10 cellular contexts compared by ENCODE assay signal in genomic region chr19:10748924-10749434, GRCh38. TPM values are rescaled to one million over a fixed set of nuclear protein-coding genes. Genes with fewer than 3 reads are reported as not detected.
DNase-seq lines count a peak whose midpoint lies in the region; ATAC-seq and TF ChIP-seq lines count a peak whose summit lies in the region.
"Had no signal": no experiment of that assay in that cellular context is flagged by ENCODE, and none has a peak within 500 bp of the region (broad histone marks: within the 10 kb centered on the region; RNA-seq: fewer than 3 reads in every experiment).

No MANE protein-coding gene starts in this region.

- H3K27me3 Mint-ChIP-seq in effector memory CD8-positive, alpha-beta T cell, result no peaks in the 10 kb centered on the region
- H3K27me3 Mint-ChIP-seq in naive thymus-derived CD8-positive, alpha-beta T cell, result no peaks in the 10 kb centered on the region

- intact Hi-C loops in PC-3 (cut with micrococcal nuclease) (no loop called here), OCI-LY7 (cut with micrococcal nuclease; ENCODE audit: unreplicated experiment) (no loop called here)

- peaks cover 91% of the 10 kb centered on the region for H3K79me2 ChIP-seq in PC-3 (ENCODE audit: low read length)
- H3K79me2 ChIP-seq in OCI-LY7 (ENCODE audit: insufficient read depth, low read depth, low read length), result peaks cover 36% of the 10 kb centered on the region

- POLR2A ChIA-PET in PC-3 (lab: Charles Lee; ENCODE audit: unreplicated experiment) (no interaction called here), OCI-LY7 (lab: Charles Lee) (no interaction called here)
- POLR2A ChIA-PET in naive thymus-derived CD8-positive, alpha-beta T cell (lab: Charles Lee), result interaction anchor here (0.5 to 0.7 kb wide), 4 partner anchors 17 to 381 kb away, joined by 3 to 6 read pairs (median 4); no protein-coding TSS in a partner anchor

- no TSS peak for BruUV-seq in PC-3 (replicated peaks; lab: Mats Ljungman, UMichigan)
- no TSS peak for BruUV-seq in OCI-LY7 (replicated peaks; lab: Mats Ljungman, UMichigan)

- no peaks in the 10 kb centered on the region for H3K27me3 ChIP-seq in PC-3 (ENCODE audit: low read length)

- peak overlapping the region; percentile 52 for H3K27ac ChIP-seq in PC-3 (ENCODE audit: low read length)
- H3K27ac ChIP-seq in OCI-LY7 (ENCODE audit: low read depth, low read length, poor library complexity, severe bottlenecking), result no peak overlapping the region
- H3K27ac ChIP-seq: SK-N-MC had no signal

- H2AFZ ChIP-seq in PC-3 (ENCODE audit: low read length), result peak overlapping the region; percentile 37; the same call in 1 of the 2 replicates
- no peak overlapping the region for H2AFZ ChIP-seq in OCI-LY7 (ENCODE audit: low read length)

- no peaks in the 10 kb centered on the region for H3K9me3 Mint-ChIP-seq in effector memory CD8-positive, alpha-beta T cell
- H3K9me3 Mint-ChIP-seq in naive thymus-derived CD8-positive, alpha-beta T cell, result no peaks in the 10 kb centered on the region
- H3K9me3 Mint-ChIP-seq: nephron had no signal

- H3K9ac ChIP-seq in PC-3 (ENCODE audit: low read length), result 0 out of 2 replicates have a peak overlapping the region, but pooled peaks have one; percentile 5

- peak overlapping the region; percentile 40 to 41 for H3K4me3 Mint-ChIP-seq in effector memory CD8-positive, alpha-beta T cell
- H3K4me3 Mint-ChIP-seq in naive thymus-derived CD8-positive, alpha-beta T cell, result no peak overlapping the region
- H3K4me3 Mint-ChIP-seq: nephron had no signal

- ATAC-seq in PC-3 (peak; percentile 87), HG03457 (IDR thresholded peaks at IDR 0.05; ENCODE audit: unreplicated experiment) (no peak)
- ATAC-seq in effector memory CD8-positive, alpha-beta T cell (replicated peaks), result no peak
- no peak for ATAC-seq in naive thymus-derived CD8-positive, alpha-beta T cell

- DNase-seq in NCI-H1694 (lab: John Stamatoyannopoulos, UW) (peak; percentile 27), NCI-H1694 treated with DMSO at 0.1 percent for 48 hours (lab: John Stamatoyannopoulos, UW) (no peak), PC-3 (peak; percentile 90), middle frontal gyrus (ENCODE audit: extremely low spot score, low spot score) (no peak), OCI-LY7 (ENCODE audit: low spot score) (no peak)
- no peak for DNase-seq in effector memory CD8-positive, alpha-beta T cell
- DNase-seq in naive thymus-derived CD8-positive, alpha-beta T cell, result peak in 1 of 10 donors; percentile 49

- H3K4me3 ChIP-seq in PC-3 (ENCODE audit: low read length) (no peak overlapping the region; the same call in 1 of the 2 replicates), OCI-LY7 (ENCODE audit: low read depth, low read length, poor library complexity, severe bottlenecking) (no peak overlapping the region)
- H3K4me3 ChIP-seq: SK-N-MC had no signal

- peak overlapping the region; percentile 93 to 94 for H3K27ac Mint-ChIP-seq in effector memory CD8-positive, alpha-beta T cell
- H3K27ac Mint-ChIP-seq in naive thymus-derived CD8-positive, alpha-beta T cell, result peak overlapping the region; percentile 83 to 97 (median 86)

- H3K4me1 ChIP-seq in PC-3 (ENCODE audit: insufficient read depth, low read length) (peaks cover 29% of the 10 kb centered on the region), OCI-LY7 (ENCODE audit: insufficient read depth, low read length, poor library complexity, severe bottlenecking) (peaks cover 8% of the 10 kb centered on the region)

- H3K9me2 ChIP-seq in PC-3 (replicated peaks; ENCODE audit: low read length), result no peaks in the 10 kb centered on the region
- H3K9me2 ChIP-seq in OCI-LY7 (ENCODE audit: insufficient read depth, low read length), result no peaks in the 10 kb centered on the region

- H3K9me3 ChIP-seq in PC-3 (ENCODE audit: low read length), result no peaks in the 10 kb centered on the region
- H3K9me3 ChIP-seq in OCI-LY7 (ENCODE audit: low read length), result no peaks in the 10 kb centered on the region

- H3K4me2 ChIP-seq in PC-3 (ENCODE audit: low read length) (peak overlapping the region; percentile 65), OCI-LY7 (ENCODE audit: low read length) (no peak overlapping the region)

- H3K36me3 ChIP-seq in PC-3 (ENCODE audit: low read depth, low read length), result no peaks in the 10 kb centered on the region
- H3K36me3 ChIP-seq in OCI-LY7 (ENCODE audit: insufficient read depth, low read length), result no peaks in the 10 kb centered on the region

- no peaks in the 10 kb centered on the region for H3F3A ChIP-seq in PC-3 (ENCODE audit: low read length, unreplicated experiment)

- CTCF ChIA-PET in PC-3 (lab: Charles Lee) (no interaction called here), OCI-LY7 (lab: Charles Lee; ENCODE audit: unreplicated experiment) (no interaction called here)

- peaks cover 51 to 61% of the 10 kb centered on the region in 2 donors for H3K4me1 Mint-ChIP-seq in effector memory CD8-positive, alpha-beta T cell (ENCODE audit: low read depth in 2 of 2)
- peaks cover 26 to 93% (median 77%) of the 10 kb centered on the region in 4 donors for H3K4me1 Mint-ChIP-seq in naive thymus-derived CD8-positive, alpha-beta T cell

- peaks cover 31% of the 10 kb centered on the region for H3K36me3 Mint-ChIP-seq in effector memory CD8-positive, alpha-beta T cell (ENCODE audit: insufficient read depth)
- H3K36me3 Mint-ChIP-seq in naive thymus-derived CD8-positive, alpha-beta T cell, result no peaks in the 10 kb centered on the region

- H4K20me1 ChIP-seq in PC-3 (ENCODE audit: low read length) (peaks cover 21% of the 10 kb centered on the region), OCI-LY7 (ENCODE audit: insufficient read depth, low read length) (0 out of 2 replicates have a peak, but pooled peaks cover 5% of the 10 kb centered on the region)

- TF ChIP-seq CTCF in PC-3 (conservative IDR thresholded peaks at IDR 0.05; ENCODE audit: low read depth, low read length), result no peak
- no peak for TF ChIP-seq CTCF in OCI-LY7 (conservative IDR thresholded peaks at IDR 0.05; ENCODE audit: low read length)

RNA-seq across cellular contexts. Expression of gene DNM2, which starts 31.1 kb away (rescaled TPM):
- 150 and 211 TPM in 2 replicates for total RNA-seq in PC-3 (2014; rRNA removed)
- total RNA-seq in naive thymus-derived CD8-positive, alpha-beta T cell, result 100 to 1,000 TPM; 267 to 270 TPM
- 10 to 100 TPM; 45.0 to 91.4 (median 60.9) TPM for polyA plus RNA-seq in naive thymus-derived CD8-positive, alpha-beta T cell
- total RNA-seq in OCI-LY7 (2014; rRNA removed; shearing (Covaris generic)), result 108 and 139 TPM in 2 replicates
- total RNA-seq in OCI-LY7 (2022), result 165 and 180 TPM in 2 replicates

RNA-seq across cellular contexts. Expression of gene QTRT1, which starts 47.7 kb away (rescaled TPM):
- 72.7 and 79.7 TPM in 2 replicates for total RNA-seq in PC-3 (2014; rRNA removed)
- 10 to 100 TPM; 54.7 to 62.3 TPM for total RNA-seq in naive thymus-derived CD8-positive, alpha-beta T cell
- polyA plus RNA-seq in naive thymus-derived CD8-positive, alpha-beta T cell, result 10 to 100 TPM; 33.5 to 41.0 (median 36.6) TPM
- 30.8 and 39.8 TPM in 2 replicates for total RNA-seq in OCI-LY7 (2014; rRNA removed; shearing (Covaris generic))
- total RNA-seq in OCI-LY7 (2022), result 42.5 and 59.7 TPM in 2 replicates

Comparison
In these comparisons a context has a peak if more than half of its experiments do, and no peak if none do; other contexts are left out.
1. DNase-seq: peak in NCI-H1694 (single experiment) and PC-3 (single experiment); none in NCI-H1694 treated with DMSO at 0.1 percent for 48 hours (single experiment), effector memory CD8-positive, alpha-beta T cell (0 of 3), middle frontal gyrus (single experiment) and OCI-LY7 (single experiment).
2. H3K4me3 Mint-ChIP-seq: peak in effector memory CD8-positive, alpha-beta T cell (2 of 2); none in naive thymus-derived CD8-positive, alpha-beta T cell (0 of 10).